Comparison of ENCODE assay signal across 1 cellular context in genomic region chr9:133058550-133059320, GRCh38.
A peak's percentile ranks its signal among the peaks of the same experiment; 100 is the strongest.
TF ChIP-seq lines count a peak whose summit lies in the region.

No MANE protein-coding gene starts in this region.

TF ChIP-seq in K562, 482 proteins besides CTCF, POLR2A, EP300 and RAD21 (continues in another document):
- TF ChIP-seq MCM3 (IDR thresholded peaks at IDR 0.05), result no peak
- TF ChIP-seq JUN (IDR thresholded peaks at IDR 0.05; ENCODE audit: borderline replicate concordance, low read depth, low read length), result 0 out of 2 replicates have a peak, but pooled peaks have one; percentile 15
- TF ChIP-seq JUN (CRISPR knock-in tag; IDR thresholded peaks at IDR 0.05; ENCODE audit: borderline replicate concordance), result no peak
- no peak for TF ChIP-seq SIN3B (IDR thresholded peaks at IDR 0.05; ENCODE audit: low read depth)
- TF ChIP-seq ZNF354B (CRISPR knock-in tag; IDR thresholded peaks at IDR 0.05), result no peak
- TF ChIP-seq CUX1 (CRISPR knock-in tag; IDR thresholded peaks at IDR 0.05), result no peak
- no peak for TF ChIP-seq XRCC3 (IDR thresholded peaks at IDR 0.05)
- no peak for TF ChIP-seq MGA (IDR thresholded peaks at IDR 0.05)
- no peak for TF ChIP-seq CAMTA2 (CRISPR knock-in tag; conservative IDR thresholded peaks at IDR 0.05)
- TF ChIP-seq KAT2B (IDR thresholded peaks at IDR 0.05; ENCODE audit: low read depth, low read length), result no peak
- no peak for TF ChIP-seq TARDBP (IDR thresholded peaks at IDR 0.05)
- TF ChIP-seq ZNF253 (CRISPR knock-in tag; conservative IDR thresholded peaks at IDR 0.05), result no peak
- no peak for TF ChIP-seq ZNF12 (CRISPR knock-in tag; IDR thresholded peaks at IDR 0.05)
- no peak for TF ChIP-seq ZNF449 (CRISPR knock-in tag; IDR thresholded peaks at IDR 0.05)
- no peak for TF ChIP-seq NELFE (IDR thresholded peaks at IDR 0.05; ENCODE audit: insufficient read depth, insufficient read length)
- TF ChIP-seq SMARCE1 (IDR thresholded peaks at IDR 0.05), result peak; percentile 64; the same call in 1 of the 2 replicates
- TF ChIP-seq PHF8 (IDR thresholded peaks at IDR 0.05; ENCODE audit: borderline replicate concordance, low read length), result no peak
- TF ChIP-seq CHD2 (IDR thresholded peaks at IDR 0.05; ENCODE audit: low read depth, low read length), result no peak
- no peak for TF ChIP-seq CREB3L1 (IDR thresholded peaks at IDR 0.05; ENCODE audit: borderline replicate concordance, low read depth)
- TF ChIP-seq ZNF707 (CRISPR knock-in tag; conservative IDR thresholded peaks at IDR 0.05), result no peak
- no peak for TF ChIP-seq KLF6 (CRISPR knock-in tag; IDR thresholded peaks at IDR 0.05; ENCODE audit: borderline replicate concordance)
- peak in 1 of 2 experiments; percentile 54; a peak in 2 of 4 replicates for TF ChIP-seq RCOR1 (IDR thresholded peaks at IDR 0.05; ENCODE audit: borderline replicate concordance in 1 of 2, low read depth in 2 of 2, low read length in 2 of 2)
- no peak for TF ChIP-seq NR4A1 (CRISPR knock-in tag; IDR thresholded peaks at IDR 0.05)
- TF ChIP-seq NR4A1 (tag; IDR thresholded peaks at IDR 0.05), result no peak
- no peak for TF ChIP-seq RFX1 (IDR thresholded peaks at IDR 0.05)
- TF ChIP-seq MTF1 (CRISPR knock-in tag; IDR thresholded peaks at IDR 0.05; ENCODE audit: borderline replicate concordance), result no peak
- no peak for TF ChIP-seq ZBTB7A (IDR thresholded peaks at IDR 0.05; ENCODE audit: borderline replicate concordance, control insufficient read depth, low read depth, low read length)
- no peak for TF ChIP-seq YY1 (IDR thresholded peaks at IDR 0.05; ENCODE audit: borderline replicate concordance in 1 of 3, control insufficient read depth in 1 of 3, extremely low read depth in 1 of 3, insufficient read depth in 3 of 3, insufficient read length in 1 of 3, insufficient replicate concordance in 2 of 3, low read depth in 1 of 3, low read length in 2 of 3)
- TF ChIP-seq TRIM25 (IDR thresholded peaks at IDR 0.05; ENCODE audit: borderline replicate concordance), result no peak
- TF ChIP-seq ESRRA (IDR thresholded peaks at IDR 0.05; ENCODE audit: borderline replicate concordance, low read depth), result peak; percentile 57; the same call in 1 of the 2 replicates
- TF ChIP-seq PHF21A (IDR thresholded peaks at IDR 0.05; ENCODE audit: borderline replicate concordance, low read depth), result no peak
- TF ChIP-seq ZNF165 (CRISPR knock-in tag; IDR thresholded peaks at IDR 0.05; ENCODE audit: borderline replicate concordance), result no peak
- no peak for TF ChIP-seq PTTG1 (tag; IDR thresholded peaks at IDR 0.05; ENCODE audit: low read depth)
- TF ChIP-seq E4F1 (CRISPR knock-in tag; IDR thresholded peaks at IDR 0.05; ENCODE audit: borderline replicate concordance), result no peak
